ENCODE assay signal across 1 cellular context in the genomic region with DNA sequence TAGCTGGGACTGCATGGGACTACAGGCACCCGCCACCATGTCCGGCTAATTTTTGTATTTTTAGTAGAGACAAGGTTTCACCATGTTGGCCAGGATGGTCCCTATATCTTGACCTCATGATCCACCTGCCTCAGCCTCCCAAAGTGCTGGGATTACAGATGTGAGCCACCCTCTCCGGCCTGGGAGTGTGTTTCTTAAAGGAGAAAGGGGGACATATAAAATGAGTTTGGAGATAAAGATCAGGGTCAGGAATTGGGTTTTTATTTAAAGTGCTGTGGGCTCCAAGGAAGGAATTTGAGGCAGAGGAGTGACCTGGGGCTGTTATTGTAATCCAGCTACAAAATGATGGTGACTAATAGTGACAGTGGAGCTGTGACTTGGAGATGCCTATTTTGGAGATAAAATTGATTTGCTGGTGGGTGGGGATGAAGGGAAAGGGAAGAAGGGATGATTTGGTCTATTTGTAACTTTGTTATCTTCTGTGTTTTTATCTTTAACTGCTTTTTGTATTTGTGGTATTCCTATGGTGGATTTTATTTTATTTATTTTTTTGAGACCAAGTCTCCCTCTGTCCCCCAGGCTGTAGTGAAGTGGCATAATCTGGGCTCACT.
TF ChIP-seq lines count a peak whose summit lies in the region.

No MANE protein-coding gene starts in this region.

TF ChIP-seq in neural cell, 6 proteins besides CTCF, POLR2A, EP300 and RAD21 (continued from another document):
- TF ChIP-seq, protein P1, sequence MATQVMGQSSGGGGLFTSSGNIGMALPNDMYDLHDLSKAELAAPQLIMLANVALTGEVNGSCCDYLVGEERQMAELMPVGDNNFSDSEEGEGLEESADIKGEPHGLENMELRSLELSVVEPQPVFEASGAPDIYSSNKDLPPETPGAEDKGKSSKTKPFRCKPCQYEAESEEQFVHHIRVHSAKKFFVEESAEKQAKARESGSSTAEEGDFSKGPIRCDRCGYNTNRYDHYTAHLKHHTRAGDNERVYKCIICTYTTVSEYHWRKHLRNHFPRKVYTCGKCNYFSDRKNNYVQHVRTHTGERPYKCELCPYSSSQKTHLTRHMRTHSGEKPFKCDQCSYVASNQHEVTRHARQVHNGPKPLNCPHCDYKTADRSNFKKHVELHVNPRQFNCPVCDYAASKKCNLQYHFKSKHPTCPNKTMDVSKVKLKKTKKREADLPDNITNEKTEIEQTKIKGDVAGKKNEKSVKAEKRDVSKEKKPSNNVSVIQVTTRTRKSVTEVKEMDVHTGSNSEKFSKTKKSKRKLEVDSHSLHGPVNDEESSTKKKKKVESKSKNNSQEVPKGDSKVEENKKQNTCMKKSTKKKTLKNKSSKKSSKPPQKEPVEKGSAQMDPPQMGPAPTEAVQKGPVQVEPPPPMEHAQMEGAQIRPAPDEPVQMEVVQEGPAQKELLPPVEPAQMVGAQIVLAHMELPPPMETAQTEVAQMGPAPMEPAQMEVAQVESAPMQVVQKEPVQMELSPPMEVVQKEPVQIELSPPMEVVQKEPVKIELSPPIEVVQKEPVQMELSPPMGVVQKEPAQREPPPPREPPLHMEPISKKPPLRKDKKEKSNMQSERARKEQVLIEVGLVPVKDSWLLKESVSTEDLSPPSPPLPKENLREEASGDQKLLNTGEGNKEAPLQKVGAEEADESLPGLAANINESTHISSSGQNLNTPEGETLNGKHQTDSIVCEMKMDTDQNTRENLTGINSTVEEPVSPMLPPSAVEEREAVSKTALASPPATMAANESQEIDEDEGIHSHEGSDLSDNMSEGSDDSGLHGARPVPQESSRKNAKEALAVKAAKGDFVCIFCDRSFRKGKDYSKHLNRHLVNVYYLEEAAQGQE (IDR thresholded peaks at IDR 0.05; ENCODE audit: borderline replicate concordance) = no peak
